ENCODE assay signal across 11 cellular contexts in the genomic region with DNA sequence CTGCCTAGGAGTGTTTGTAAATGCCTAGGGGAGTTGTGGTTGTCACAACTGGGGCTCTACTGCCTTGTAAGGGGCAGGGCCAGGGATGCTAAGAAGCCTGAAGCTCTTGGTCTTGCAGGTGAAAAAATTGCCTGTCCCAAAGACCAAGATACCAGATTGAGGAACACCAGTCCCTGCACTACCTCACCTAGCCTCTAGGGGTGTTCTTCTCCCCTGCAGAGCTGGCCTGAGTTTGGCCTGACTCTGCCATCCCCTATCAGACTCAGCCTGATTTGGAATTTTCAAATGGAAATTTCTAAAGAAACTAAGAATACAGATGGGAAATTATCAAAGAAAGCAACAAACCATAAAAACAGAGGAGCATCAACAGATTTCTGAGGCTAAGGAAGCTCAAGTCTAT.
DNase-seq lines count a peak whose midpoint lies in the region; ATAC-seq, FAIRE-seq and TF ChIP-seq lines count a peak whose summit lies in the region.
"Had no signal": no experiment of that assay in that cellular context is flagged by ENCODE, and none has a peak within 500 bp of the region (broad histone marks: within the 10 kb centered on the region; RNA-seq: fewer than 3 reads in every experiment).

No MANE protein-coding gene starts in this region.

- FAIRE-seq in small intestine (lab: Jason Lieb, UNC), result no peak
- FAIRE-seq: A204.1 had no signal

- peak; percentile 42 for DNase-seq in DMS53 (lab: John Stamatoyannopoulos, UW)
- DNase-seq in DMS53 treated with DMSO at 0.1 percent for 48 hours (lab: John Stamatoyannopoulos, UW; ENCODE audit: unreplicated experiment), result no peak
- DNase-seq in HuH-7 (ENCODE audit: low spot score), result peak; percentile 8
- no peak for DNase-seq in chondrocyte (ENCODE audit: low spot score)
- DNase-seq in small intestine, result peak; percentile 1
- no peak for DNase-seq in SHP77 treated with DMSO at 0.1 percent for 48 hours (lab: John Stamatoyannopoulos, UW)
- DNase-seq in T-helper 2 cell, result no peak
- DNase-seq: MV-4-11 had no signal

- TF ChIP-seq CTCF in chondrocyte (IDR thresholded peaks at IDR 0.05), result peak; percentile 46

- H3K4me1 ChIP-seq in small intestine (ENCODE audit: control insufficient read depth in 2 of 2, insufficient read depth in 1 of 2, low read depth in 1 of 2, low read length in 1 of 2), result no peaks in the 10 kb centered on the region

- H3K4me3 Mint-ChIP-seq in chondrocyte (ENCODE audit: unreplicated experiment), result no peak overlapping the region

- no peak overlapping the region for H3K4me3 ChIP-seq in small intestine (ENCODE audit: low read depth in 1 of 2, low read length in 2 of 2)

- H3K27me3 Mint-ChIP-seq in chondrocyte (ENCODE audit: low read depth), result no peaks in the 10 kb centered on the region

- H3K9me3 ChIP-seq in small intestine (ENCODE audit: control insufficient read depth, low read depth), result no peaks in the 10 kb centered on the region
- H3K9me3 ChIP-seq: neutrophil had no signal

- no peaks in the 10 kb centered on the region for H3K27me3 ChIP-seq in small intestine (ENCODE audit: control insufficient read depth in 2 of 2, insufficient read depth in 2 of 2, low read length in 2 of 2)
- H3K27me3 ChIP-seq: neutrophil had no signal

- H3K36me3 Mint-ChIP-seq in chondrocyte (ENCODE audit: low read depth), result no peaks in the 10 kb centered on the region

- H3K9me3 Mint-ChIP-seq in chondrocyte (ENCODE audit: low read depth), result peaks cover 31% of the 10 kb centered on the region

- ATAC-seq in GM18498 (IDR thresholded peaks at IDR 0.05; ENCODE audit: unreplicated experiment), result no peak

- no peak overlapping the region for H3K27ac Mint-ChIP-seq in chondrocyte (ENCODE audit: unreplicated experiment)

- no peaks in the 10 kb centered on the region for H3K36me3 ChIP-seq in small intestine (ENCODE audit: control insufficient read depth in 2 of 2, insufficient read depth in 2 of 2, low read length in 2 of 2)
- H3K36me3 ChIP-seq: neutrophil had no signal

- H3K4me1 Mint-ChIP-seq in chondrocyte (ENCODE audit: low read depth), result no peaks in the 10 kb centered on the region

- no peak overlapping the region for H3K27ac ChIP-seq in small intestine (ENCODE audit: low read depth in 1 of 2, low read length in 1 of 2)
- H3K27ac ChIP-seq: neutrophil had no signal

Comparison
In these comparisons a context has a peak if more than half of its experiments do, and no peak if none do; other contexts are left out.
1. DNase-seq: peak in DMS53 (single experiment), HuH-7 (single experiment) and small intestine (single experiment); none in DMS53 treated with DMSO at 0.1 percent for 48 hours (single experiment), chondrocyte (single experiment), SHP77 treated with DMSO at 0.1 percent for 48 hours (single experiment) and T-helper 2 cell (0 of 5).